30 cellular contexts compared by ENCODE assay signal in the genomic region with DNA sequence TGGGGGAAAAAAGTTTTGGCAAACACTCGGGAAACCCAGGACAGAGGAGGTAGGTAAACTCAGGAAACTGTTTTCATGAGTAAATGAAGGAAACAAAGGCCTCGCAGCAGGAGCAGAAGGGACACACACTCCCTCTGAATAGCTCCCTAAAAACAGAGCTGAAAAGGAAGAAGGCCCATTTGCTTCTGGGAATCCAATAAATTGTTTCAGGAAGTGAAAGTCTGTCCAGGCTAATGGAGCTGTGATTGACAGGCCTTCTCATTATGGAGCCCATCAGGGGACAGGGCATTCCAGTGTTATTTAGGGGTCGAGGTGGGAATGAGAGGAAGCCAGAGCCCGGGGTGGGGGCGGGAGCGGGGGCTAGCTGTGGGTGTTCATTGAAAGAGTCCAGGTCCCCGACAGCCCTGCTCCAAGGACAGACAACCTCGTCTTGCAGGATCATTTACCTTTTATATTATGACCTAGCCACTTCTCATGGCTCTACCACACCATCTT.
DNase-seq lines count a peak whose midpoint lies in the region; ATAC-seq, FAIRE-seq and TF ChIP-seq lines count a peak whose summit lies in the region.
"Had no signal": no experiment of that assay in that cellular context is flagged by ENCODE, and none has a peak within 500 bp of the region (broad histone marks: within the 10 kb centered on the region; RNA-seq: fewer than 3 reads in every experiment).

No MANE protein-coding gene starts in this region.

- FAIRE-seq in H1 (lab: Jason Lieb, UNC): peak; percentile 89
- FAIRE-seq: GM12892, H54 had no signal

- H3K23me2 ChIP-seq in H1 (ENCODE audit: low read depth, low read length): 0 out of 2 replicates have a peak, but pooled peaks cover 2% of the 10 kb centered on the region

- TF ChIP-seq POLR2A in H1 (IDR thresholded peaks at IDR 0.05; ENCODE audit: control extremely low read depth in 1 of 2, low read depth in 2 of 2, low read length in 2 of 2): no peak

- H4K5ac ChIP-seq in H1 (ENCODE audit: insufficient read length, low read depth, low read length): no peak overlapping the region

- H3K9ac ChIP-seq in ES-I3 (ENCODE audit: low read depth, low read length): 0 out of 2 replicates have a peak overlapping the region, but pooled peaks have one; percentile 8
- H3K9ac ChIP-seq in H1 (replicated peaks in 1 of 4; ENCODE audit: extremely low read depth in 1 of 4, low read depth in 3 of 4, low read length in 3 of 4): no peak overlapping the region

- ATAC-seq in GM21717 (IDR thresholded peaks at IDR 0.05; ENCODE audit: unreplicated experiment): no peak
- ATAC-seq: activated T-helper 17 cell treated with anti-CD3 and anti-CD28 coated beads, Interleukin-2, amount 50 U/mL, for 72 hours; heart right ventricle; lower lobe of right lung; right lobe of liver had no signal

- no peak overlapping the region; the same call in 1 of the 2 replicates for H2BK20ac ChIP-seq in H1 (ENCODE audit: low read length)

- no peak overlapping the region for H3K23ac ChIP-seq in H1 (ENCODE audit: insufficient read length)

- H2AFZ ChIP-seq in H1 (ENCODE audit: low read length): no peak overlapping the region

- peak overlapping the region; percentile 50 for H3K27ac Mint-ChIP-seq in neural crest cell (ENCODE audit: unreplicated experiment)
- H3K27ac Mint-ChIP-seq: activated naive CD8-positive, alpha-beta T cell treated with anti-CD3 and anti-CD28 coated beads for 36 hours; activated T-helper 17 cell treated with anti-CD3 and anti-CD28 coated beads, Interleukin-2, amount 50 U/mL, for 72 hours; CD8-positive, alpha-beta memory T cell; T-helper 2 cell treated with Interferon-gamma antibody and Interleukin-4, amounts not matched to agents 5 μg/mL and 100 μg/mL, for 36 hours had no signal

- H3K4me3 Mint-ChIP-seq in neural crest cell: peak overlapping the region; percentile 66
- H3K4me3 Mint-ChIP-seq: activated naive CD8-positive, alpha-beta T cell treated with anti-CD3 and anti-CD28 coated beads for 36 hours; activated T-helper 17 cell treated with anti-CD3 and anti-CD28 coated beads, Interleukin-2, amount 50 U/mL, for 72 hours; T-helper 2 cell treated with Interferon-gamma antibody and Interleukin-4, amounts not matched to agents 5 μg/mL and 100 μg/mL, for 36 hours had no signal

- H3K36me3 Mint-ChIP-seq in neural crest cell (ENCODE audit: low read depth): no peaks in the 10 kb centered on the region
- H3K36me3 Mint-ChIP-seq: activated naive CD8-positive, alpha-beta T cell treated with anti-CD3 and anti-CD28 coated beads for 36 hours; CD8-positive, alpha-beta memory T cell had no signal

- H2BK120ac ChIP-seq in H1 (replicated peaks; ENCODE audit: low read depth, low read length): peak overlapping the region; percentile 75

- H3K4me1 Mint-ChIP-seq in neural crest cell: peaks cover 73% of the 10 kb centered on the region
- H3K4me1 Mint-ChIP-seq: activated naive CD8-positive, alpha-beta T cell treated with anti-CD3 and anti-CD28 coated beads for 36 hours; activated T-helper 17 cell treated with anti-CD3 and anti-CD28 coated beads, Interleukin-2, amount 50 U/mL, for 72 hours; CD8-positive, alpha-beta memory T cell had no signal

- no peaks in the 10 kb centered on the region for H4K20me1 ChIP-seq in H1 (replicated peaks in 1 of 2; ENCODE audit: control insufficient read depth in 1 of 2, insufficient read depth in 2 of 2, low read length in 2 of 2)

- H3K9me3 Mint-ChIP-seq in neural crest cell: no peaks in the 10 kb centered on the region
- H3K9me3 Mint-ChIP-seq: activated naive CD8-positive, alpha-beta T cell treated with anti-CD3 and anti-CD28 coated beads for 36 hours; activated T-helper 17 cell treated with anti-CD3 and anti-CD28 coated beads, Interleukin-2, amount 50 U/mL, for 72 hours; CD8-positive, alpha-beta memory T cell; T-helper 2 cell treated with Interferon-gamma antibody and Interleukin-4, amounts not matched to agents 5 μg/mL and 100 μg/mL, for 36 hours had no signal

- no peaks in the 10 kb centered on the region for H3K79me1 ChIP-seq in H1 (ENCODE audit: low read depth, low read length)

- peak overlapping the region; percentile 96 for H4K91ac ChIP-seq in H1 (replicated peaks; ENCODE audit: insufficient read length, low read length)

- 0 out of 2 replicates have a peak, but pooled peaks have one; percentile 24 for TF ChIP-seq EP300 in Ishikawa (IDR thresholded peaks at IDR 0.05; ENCODE audit: borderline replicate concordance)
- TF ChIP-seq EP300 in H1 (IDR thresholded peaks at IDR 0.05; ENCODE audit: borderline replicate concordance in 1 of 2, low read depth in 2 of 2, low read length in 2 of 2): no peak

- CTCF ChIA-PET in H1 (lab: Charles Lee; ENCODE audit: partially characterized antibody): interaction anchor here (0.6 to 4.7 kb wide), 5 partner anchors 12 to 782 kb away, joined by 3 to 34 read pairs (median 3); no protein-coding TSS in a partner anchor

- peak overlapping the region in 1 of 4 experiments; percentile 43; a peak in 2 of 8 replicates for H3K4me3 ChIP-seq in H1 (ENCODE audit: extremely low read depth in 1 of 4, insufficient read depth in 2 of 4, low read depth in 3 of 4, low read length in 4 of 4)
- H3K4me3 ChIP-seq: heart right ventricle, lower lobe of right lung, right lobe of liver, transverse colon had no signal

- H2BK5ac ChIP-seq in H1 (ENCODE audit: low read depth, low read length): peak overlapping the region; percentile 99; the same call in 1 of the 2 replicates

- H4K8ac ChIP-seq in H1 (ENCODE audit: extremely low read depth, insufficient read depth, low read length): no peak overlapping the region

- H2BK15ac ChIP-seq in H1 (ENCODE audit: low read length): no peak overlapping the region

- no peak overlapping the region for H3K14ac ChIP-seq in H1 (ENCODE audit: insufficient read length)

- peak overlapping the region; percentile 99; the same call in 1 of the 2 replicates for H2AK5ac ChIP-seq in H1 (ENCODE audit: low read depth, low read length)

- H3K9me3 ChIP-seq in ES-I3 (ENCODE audit: control insufficient read depth, insufficient read depth, low read length): no peaks in the 10 kb centered on the region
- no peaks in the 10 kb centered on the region for H3K9me3 ChIP-seq in H1 (ENCODE audit: insufficient read depth in 2 of 2, low read depth in 1 of 2, low read length in 1 of 2)
- H3K9me3 ChIP-seq: heart right ventricle, lower lobe of right lung, right lobe of liver, transverse colon had no signal

- DNase-seq in H1 (ENCODE audit: low read depth in 1 of 2, low spot score in 2 of 2) (peak; percentile 31 to 63), neural crest cell (ENCODE audit: low read depth, low spot score) (no peak), C1 segment of cervical spinal cord (lab: John Stamatoyannopoulos, UW) (no peak), GM13976 (ENCODE audit: low spot score) (no peak), kidney tubule cell (ENCODE audit: low spot score) (no peak)
- DNase-seq: activated CD8-positive, alpha-beta memory T cell treated with anti-CD3 and anti-CD28 coated beads, Interleukin-2, amount 50 U/mL, for 4 hours; activated naive CD8-positive, alpha-beta T cell treated with anti-CD3 and anti-CD28 coated beads for 36 hours; CD8-positive, alpha-beta memory T cell; cerebellar nuclear complex; DMS79; erythroblast; foreskin fibroblast; heart right ventricle; islet precursor cell; Karpas-422; lower lobe of right lung; NCI-H1048; NCI-H2029 treated with DMSO at 0.1 percent for 48 hours; NCI-H510A treated with DMSO at 0.1 percent for 48 hours; stimulated activated CD8-positive, alpha-beta memory T cell treated with anti-CD3 and anti-CD28 coated beads, Interleukin-4, amount 100 ng/mL, for 48 hours; transverse colon had no signal

- no peak for TF ChIP-seq CTCF in H1 (IDR thresholded peaks at IDR 0.05; ENCODE audit: control extremely low read depth in 1 of 3, insufficient read depth in 1 of 3, low read depth in 1 of 3, low read length in 3 of 3)
- no peak for TF ChIP-seq CTCF in neural crest cell (conservative IDR thresholded peaks at IDR 0.05)
- TF ChIP-seq CTCF in GM13976 (IDR thresholded peaks at IDR 0.05; ENCODE audit: borderline replicate concordance, control extremely low read depth, extremely low read depth, insufficient read depth, missing control alignments): no peak

- peak overlapping the region; percentile 98 for H3K18ac ChIP-seq in H1 (ENCODE audit: extremely low read depth, low read length)

- H3K4me1 ChIP-seq in ES-I3 (ENCODE audit: insufficient read depth, low read length): peaks cover 54% of the 10 kb centered on the region
- H3K4me1 ChIP-seq in H1 (replicated peaks in 1 of 4; ENCODE audit: control insufficient read depth in 3 of 4, insufficient read depth in 4 of 4, low read length in 3 of 4): peaks cover 7 to 26% (median 22%) of the 10 kb centered on the region in 4 experiments
- H3K4me1 ChIP-seq: right lobe of liver, transverse colon had no signal

- no peaks in the 10 kb centered on the region for H3K27me3 Mint-ChIP-seq in neural crest cell (ENCODE audit: low read depth)
- H3K27me3 Mint-ChIP-seq: activated T-helper 17 cell treated with anti-CD3 and anti-CD28 coated beads, Interleukin-2, amount 50 U/mL, for 72 hours had no signal

- peak overlapping the region; percentile 88; the same call in 1 of the 2 replicates for H2BK12ac ChIP-seq in H1 (ENCODE audit: low read depth, low read length)

- H3K56ac ChIP-seq in H1 (replicated peaks; ENCODE audit: insufficient read length, low read depth, low read length): no peak overlapping the region

- 13% methylated on average over 4 of the region's 8 CpGs; no CpG with 5 or more reads in 1 of the 2 experiments for WGBS in H1 (ENCODE audit: extremely low coverage in 1 of 2, insufficient coverage in 1 of 2, insufficient read length in 1 of 2, insufficient replicate concordance in 2 of 2, low coverage in 1 of 2, low lambda C conversion rate in 2 of 2, missing lambda C conversion rate in 1 of 2), 2 experiments

- peak overlapping the region; percentile 55 for H3K4ac ChIP-seq in H1 (replicated peaks; ENCODE audit: insufficient read length, low read depth, low read length)

- no peaks in the 10 kb centered on the region for H3K79me2 ChIP-seq in H1 (ENCODE audit: control insufficient read depth in 1 of 2, insufficient read depth in 2 of 2, low read length in 2 of 2)

- H3K27ac ChIP-seq in H1 (ENCODE audit: low read depth, low read length): no peak overlapping the region
- H3K27ac ChIP-seq: heart right ventricle, lower lobe of right lung, right lobe of liver, RWPE1, transverse colon had no signal

- H3K4me2 ChIP-seq in H1 (ENCODE audit: insufficient read depth in 1 of 2, low read depth in 2 of 2, low read length in 2 of 2): peak overlapping the region; percentile 39 to 59

- TF ChIP-seq RAD21 in Ishikawa (IDR thresholded peaks at IDR 0.05; ENCODE audit: low read depth): no peak
- TF ChIP-seq RAD21 in H1 (IDR thresholded peaks at IDR 0.05 in 1 of 2, conservative IDR thresholded peaks at IDR 0.05 in 1 of 2; ENCODE audit: low read depth in 2 of 2, low read length in 2 of 2): no peak

- H3K27me3 ChIP-seq in H1 (replicated peaks in 1 of 4; ENCODE audit: control insufficient read depth in 3 of 4, extremely low read depth in 1 of 4, insufficient read depth in 3 of 4, low read length in 3 of 4): no peaks in the 10 kb centered on the region; a peak in 1 of 7 replicates
- H3K27me3 ChIP-seq: heart right ventricle, right lobe of liver, transverse colon had no signal

- in situ Hi-C loops in GM13976 (cut with MboI; ENCODE audit: low sequenced_read_pairs, unreplicated experiment): no loop called here

- POLR2A ChIA-PET in H1 (lab: Charles Lee; ENCODE audit: partially characterized antibody): interaction anchor here (0.9 kb wide), 1 partner anchor 32 kb away, joined by 3 read pairs; no protein-coding TSS in a partner anchor

- H3K36me3 ChIP-seq in ES-I3 (ENCODE audit: insufficient read depth, low read length): no peaks in the 10 kb centered on the region
- H3K36me3 ChIP-seq in H1 (ENCODE audit: control insufficient read depth in 2 of 4, insufficient read depth in 4 of 4, low read length in 3 of 4): no peaks in the 10 kb centered on the region
- H3K36me3 ChIP-seq: heart right ventricle, lower lobe of right lung, right lobe of liver, transverse colon had no signal

Comparison
In these comparisons a context has a peak if more than half of its experiments do, and no peak if none do; other contexts are left out.
1. DNase-seq: peak in H1 (2 of 2); none in neural crest cell (single experiment), C1 segment of cervical spinal cord (0 of 14), GM13976 (single experiment) and kidney tubule cell (single experiment).